In genomic region chr9:104800068-104800785, GRCh38 we compare ENCODE assay signal across 2 cellular contexts.
TF ChIP-seq lines count a peak whose summit lies in the region.

No MANE protein-coding gene starts in this region.

TF ChIP-seq in HepG2, 621 proteins besides CTCF, POLR2A, EP300 and RAD21:
- TF ChIP-seq ZMYM3 (CRISPR knock-in tag; IDR thresholded peaks at IDR 0.05) (no peak), ZBTB3 (CRISPR knock-in tag; IDR thresholded peaks at IDR 0.05; ENCODE audit: borderline replicate concordance, low read depth) (no peak), U2AF1 (optimal IDR thresholded peaks at IDR 0.05; ENCODE audit: low read depth, low read length) (no peak), NR3C1 (CRISPR knock-in tag; IDR thresholded peaks at IDR 0.05) (no peak), MAF1 (CRISPR knock-in tag; IDR thresholded peaks at IDR 0.05; ENCODE audit: borderline replicate concordance) (no peak), SNAPC4 (CRISPR knock-in tag; IDR thresholded peaks at IDR 0.05) (no peak), ZSCAN25 (CRISPR knock-in tag; IDR thresholded peaks at IDR 0.05) (no peak), ATRX (CRISPR knock-in tag; IDR thresholded peaks at IDR 0.05; ENCODE audit: borderline replicate concordance) (no peak), CCDC6 (CRISPR knock-in tag; IDR thresholded peaks at IDR 0.05) (no peak), ZNF629 (CRISPR knock-in tag; conservative IDR thresholded peaks at IDR 0.05) (peak; percentile 70), ZSCAN31 (CRISPR knock-in tag; IDR thresholded peaks at IDR 0.05; ENCODE audit: low read depth) (no peak), RBM22 (optimal IDR thresholded peaks at IDR 0.05; ENCODE audit: low read length) (peak; percentile 37), GATA4 (IDR thresholded peaks at IDR 0.05; ENCODE audit: borderline replicate concordance, low read depth) (no peak), TEAD3 (CRISPR knock-in tag; optimal IDR thresholded peaks at IDR 0.05; ENCODE audit: borderline replicate concordance) (no peak), ZZZ3 (CRISPR knock-in tag; IDR thresholded peaks at IDR 0.05; ENCODE audit: borderline replicate concordance) (no peak), PHF5A (CRISPR knock-in tag; IDR thresholded peaks at IDR 0.05; ENCODE audit: low read depth, unreplicated experiment) (no peak)
- TF ChIP-seq, protein P1, sequence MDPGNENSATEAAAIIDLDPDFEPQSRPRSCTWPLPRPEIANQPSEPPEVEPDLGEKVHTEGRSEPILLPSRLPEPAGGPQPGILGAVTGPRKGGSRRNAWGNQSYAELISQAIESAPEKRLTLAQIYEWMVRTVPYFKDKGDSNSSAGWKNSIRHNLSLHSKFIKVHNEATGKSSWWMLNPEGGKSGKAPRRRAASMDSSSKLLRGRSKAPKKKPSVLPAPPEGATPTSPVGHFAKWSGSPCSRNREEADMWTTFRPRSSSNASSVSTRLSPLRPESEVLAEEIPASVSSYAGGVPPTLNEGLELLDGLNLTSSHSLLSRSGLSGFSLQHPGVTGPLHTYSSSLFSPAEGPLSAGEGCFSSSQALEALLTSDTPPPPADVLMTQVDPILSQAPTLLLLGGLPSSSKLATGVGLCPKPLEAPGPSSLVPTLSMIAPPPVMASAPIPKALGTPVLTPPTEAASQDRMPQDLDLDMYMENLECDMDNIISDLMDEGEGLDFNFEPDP (CRISPR knock-in tag; conservative IDR thresholded peaks at IDR 0.05): no peak
- TF ChIP-seq, protein P2, sequence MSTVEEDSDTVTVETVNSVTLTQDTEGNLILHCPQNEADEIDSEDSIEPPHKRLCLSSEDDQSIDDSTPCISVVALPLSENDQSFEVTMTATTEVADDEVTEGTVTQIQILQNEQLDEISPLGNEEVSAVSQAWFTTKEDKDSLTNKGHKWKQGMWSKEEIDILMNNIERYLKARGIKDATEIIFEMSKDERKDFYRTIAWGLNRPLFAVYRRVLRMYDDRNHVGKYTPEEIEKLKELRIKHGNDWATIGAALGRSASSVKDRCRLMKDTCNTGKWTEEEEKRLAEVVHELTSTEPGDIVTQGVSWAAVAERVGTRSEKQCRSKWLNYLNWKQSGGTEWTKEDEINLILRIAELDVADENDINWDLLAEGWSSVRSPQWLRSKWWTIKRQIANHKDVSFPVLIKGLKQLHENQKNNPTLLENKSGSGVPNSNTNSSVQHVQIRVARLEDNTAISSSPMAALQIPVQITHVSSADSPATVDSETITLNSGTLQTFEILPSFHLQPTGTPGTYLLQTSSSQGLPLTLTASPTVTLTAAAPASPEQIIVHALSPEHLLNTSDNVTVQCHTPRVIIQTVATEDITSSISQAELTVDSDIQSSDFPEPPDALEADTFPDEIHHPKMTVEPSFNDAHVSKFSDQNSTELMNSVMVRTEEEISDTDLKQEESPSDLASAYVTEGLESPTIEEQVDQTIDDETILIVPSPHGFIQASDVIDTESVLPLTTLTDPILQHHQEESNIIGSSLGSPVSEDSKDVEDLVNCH (CRISPR knock-in tag; IDR thresholded peaks at IDR 0.05): no peak

TF ChIP-seq in K562, 482 proteins besides CTCF, POLR2A, EP300 and RAD21:
- TF ChIP-seq CBFA2T2 (conservative IDR thresholded peaks at IDR 0.05) (peak; percentile 26; the same call in 1 of the 2 replicates), C11orf30 (IDR thresholded peaks at IDR 0.05; ENCODE audit: low read depth) (no peak), PBX2 (CRISPR knock-in tag; IDR thresholded peaks at IDR 0.05; ENCODE audit: low read depth) (no peak), PBX2 (tag; conservative IDR thresholded peaks at IDR 0.05; ENCODE audit: low read depth) (peak; percentile 13; the same call in 1 of the 2 replicates), TCF3 (CRISPR knock-in tag; IDR thresholded peaks at IDR 0.05) (peak; percentile 56), RBM25 (IDR thresholded peaks at IDR 0.05; ENCODE audit: low read depth, low read length, severe bottlenecking) (peak; percentile 75), ATF3 (IDR thresholded peaks at IDR 0.05) (no peak), ATF3 (CRISPR knock-in tag; conservative IDR thresholded peaks at IDR 0.05) (no peak), CBFA2T3 (IDR thresholded peaks at IDR 0.05) (peak; percentile 62), MEIS2 (IDR thresholded peaks at IDR 0.05; ENCODE audit: partially characterized antibody) (peak; percentile 68), BCLAF1 (IDR thresholded peaks at IDR 0.05; ENCODE audit: borderline replicate concordance in 1 of 2, control insufficient read depth in 1 of 2, low read depth in 2 of 2, low read length in 1 of 2) (no peak)
TF ChIP-seq in K562: peak in this region for 6.
